Comparison of ENCODE assay signal across 2 cellular contexts in the genomic region with DNA sequence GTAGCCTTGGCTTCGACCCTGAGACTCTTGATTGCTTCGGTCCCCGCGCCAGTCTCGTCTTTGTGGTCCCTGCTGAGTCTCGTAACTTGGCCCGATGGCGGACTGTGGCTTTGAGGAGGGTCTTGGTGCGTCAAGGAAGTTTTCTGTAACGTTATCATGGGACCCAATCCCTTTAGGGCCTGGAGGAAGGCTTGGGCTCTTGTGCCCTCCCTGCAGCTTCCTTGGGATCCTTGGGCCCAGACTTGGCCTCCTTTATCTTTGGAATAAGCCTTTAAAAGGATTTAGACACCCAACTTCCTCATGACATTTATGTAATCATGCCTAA.
TF ChIP-seq lines count a peak whose summit lies in the region.

No MANE protein-coding gene starts in this region.

TF ChIP-seq in SK-N-SH, 30 proteins besides CTCF, POLR2A, EP300 and RAD21 (continued from another document):
- TF ChIP-seq, protein P1, sequence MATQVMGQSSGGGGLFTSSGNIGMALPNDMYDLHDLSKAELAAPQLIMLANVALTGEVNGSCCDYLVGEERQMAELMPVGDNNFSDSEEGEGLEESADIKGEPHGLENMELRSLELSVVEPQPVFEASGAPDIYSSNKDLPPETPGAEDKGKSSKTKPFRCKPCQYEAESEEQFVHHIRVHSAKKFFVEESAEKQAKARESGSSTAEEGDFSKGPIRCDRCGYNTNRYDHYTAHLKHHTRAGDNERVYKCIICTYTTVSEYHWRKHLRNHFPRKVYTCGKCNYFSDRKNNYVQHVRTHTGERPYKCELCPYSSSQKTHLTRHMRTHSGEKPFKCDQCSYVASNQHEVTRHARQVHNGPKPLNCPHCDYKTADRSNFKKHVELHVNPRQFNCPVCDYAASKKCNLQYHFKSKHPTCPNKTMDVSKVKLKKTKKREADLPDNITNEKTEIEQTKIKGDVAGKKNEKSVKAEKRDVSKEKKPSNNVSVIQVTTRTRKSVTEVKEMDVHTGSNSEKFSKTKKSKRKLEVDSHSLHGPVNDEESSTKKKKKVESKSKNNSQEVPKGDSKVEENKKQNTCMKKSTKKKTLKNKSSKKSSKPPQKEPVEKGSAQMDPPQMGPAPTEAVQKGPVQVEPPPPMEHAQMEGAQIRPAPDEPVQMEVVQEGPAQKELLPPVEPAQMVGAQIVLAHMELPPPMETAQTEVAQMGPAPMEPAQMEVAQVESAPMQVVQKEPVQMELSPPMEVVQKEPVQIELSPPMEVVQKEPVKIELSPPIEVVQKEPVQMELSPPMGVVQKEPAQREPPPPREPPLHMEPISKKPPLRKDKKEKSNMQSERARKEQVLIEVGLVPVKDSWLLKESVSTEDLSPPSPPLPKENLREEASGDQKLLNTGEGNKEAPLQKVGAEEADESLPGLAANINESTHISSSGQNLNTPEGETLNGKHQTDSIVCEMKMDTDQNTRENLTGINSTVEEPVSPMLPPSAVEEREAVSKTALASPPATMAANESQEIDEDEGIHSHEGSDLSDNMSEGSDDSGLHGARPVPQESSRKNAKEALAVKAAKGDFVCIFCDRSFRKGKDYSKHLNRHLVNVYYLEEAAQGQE (IDR thresholded peaks at IDR 0.05; ENCODE audit: low read depth, low read length), result no peak
- TF ChIP-seq TAF1 (IDR thresholded peaks at IDR 0.05; ENCODE audit: borderline replicate concordance, low read depth, low read length), result no peak
- TF ChIP-seq MXI1 (IDR thresholded peaks at IDR 0.05; ENCODE audit: low read depth, low read length), result no peak
- no peak for TF ChIP-seq RXRA (IDR thresholded peaks at IDR 0.05; ENCODE audit: borderline replicate concordance, low read depth)
- TF ChIP-seq, protein P2, sequence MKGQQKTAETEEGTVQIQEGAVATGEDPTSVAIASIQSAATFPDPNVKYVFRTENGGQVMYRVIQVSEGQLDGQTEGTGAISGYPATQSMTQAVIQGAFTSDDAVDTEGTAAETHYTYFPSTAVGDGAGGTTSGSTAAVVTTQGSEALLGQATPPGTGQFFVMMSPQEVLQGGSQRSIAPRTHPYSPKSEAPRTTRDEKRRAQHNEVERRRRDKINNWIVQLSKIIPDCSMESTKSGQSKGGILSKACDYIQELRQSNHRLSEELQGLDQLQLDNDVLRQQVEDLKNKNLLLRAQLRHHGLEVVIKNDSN (IDR thresholded peaks at IDR 0.05; ENCODE audit: borderline replicate concordance, low read depth), result no peak
- no peak for TF ChIP-seq FOXM1 (IDR thresholded peaks at IDR 0.05; ENCODE audit: low read depth)
TF ChIP-seq in SK-N-SH: peak in this region for 0.

TF ChIP-seq in SK-N-SH treated with all-trans-retinoic acid at 6 μM for 48 hours, 23 proteins besides CTCF, POLR2A, EP300 and RAD21 (continued from another document):
- no peak for TF ChIP-seq ZFP30 (CRISPR knock-in tag; IDR thresholded peaks at IDR 0.05)
- TF ChIP-seq ISL1 (CRISPR knock-in tag; IDR thresholded peaks at IDR 0.05), result no peak
TF ChIP-seq in SK-N-SH treated with all-trans-retinoic acid at 6 μM for 48 hours: peak in this region for 0.
